In genomic region chr17:39045948-39046679, GRCh38 we compare ENCODE assay signal across 2 cellular contexts.
A peak's percentile ranks its signal among the peaks of the same experiment; 100 is the strongest.
TF ChIP-seq lines count a peak whose summit lies in the region.

No MANE protein-coding gene starts in this region.

TF ChIP-seq in IMR-90, 13 proteins besides CTCF, POLR2A, EP300 and RAD21:
- TF ChIP-seq MXI1 (IDR thresholded peaks at IDR 0.05; ENCODE audit: borderline replicate concordance, low read depth, low read length) (no peak), CEBPB (IDR thresholded peaks at IDR 0.05; ENCODE audit: low read depth, low read length) (peak; percentile 23; the same call in 1 of the 2 replicates)

TF ChIP-seq in GM12878, 131 proteins besides CTCF, POLR2A, EP300 and RAD21:
- TF ChIP-seq HCFC1 (IDR thresholded peaks at IDR 0.05; ENCODE audit: low read length) (no peak), MYC (IDR thresholded peaks at IDR 0.05; ENCODE audit: insufficient read depth, insufficient read length, insufficient replicate concordance, low read length, severe bottlenecking) (no peak)
- TF ChIP-seq, protein P1, sequence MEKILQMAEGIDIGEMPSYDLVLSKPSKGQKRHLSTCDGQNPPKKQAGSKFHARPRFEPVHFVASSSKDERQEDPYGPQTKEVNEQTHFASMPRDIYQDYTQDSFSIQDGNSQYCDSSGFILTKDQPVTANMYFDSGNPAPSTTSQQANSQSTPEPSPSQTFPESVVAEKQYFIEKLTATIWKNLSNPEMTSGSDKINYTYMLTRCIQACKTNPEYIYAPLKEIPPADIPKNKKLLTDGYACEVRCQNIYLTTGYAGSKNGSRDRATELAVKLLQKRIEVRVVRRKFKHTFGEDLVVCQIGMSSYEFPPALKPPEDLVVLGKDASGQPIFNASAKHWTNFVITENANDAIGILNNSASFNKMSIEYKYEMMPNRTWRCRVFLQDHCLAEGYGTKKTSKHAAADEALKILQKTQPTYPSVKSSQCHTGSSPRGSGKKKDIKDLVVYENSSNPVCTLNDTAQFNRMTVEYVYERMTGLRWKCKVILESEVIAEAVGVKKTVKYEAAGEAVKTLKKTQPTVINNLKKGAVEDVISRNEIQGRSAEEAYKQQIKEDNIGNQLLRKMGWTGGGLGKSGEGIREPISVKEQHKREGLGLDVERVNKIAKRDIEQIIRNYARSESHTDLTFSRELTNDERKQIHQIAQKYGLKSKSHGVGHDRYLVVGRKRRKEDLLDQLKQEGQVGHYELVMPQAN (conservative IDR thresholded peaks at IDR 0.05), result no peak
